10 cellular contexts compared by ENCODE assay signal in the genomic region with DNA sequence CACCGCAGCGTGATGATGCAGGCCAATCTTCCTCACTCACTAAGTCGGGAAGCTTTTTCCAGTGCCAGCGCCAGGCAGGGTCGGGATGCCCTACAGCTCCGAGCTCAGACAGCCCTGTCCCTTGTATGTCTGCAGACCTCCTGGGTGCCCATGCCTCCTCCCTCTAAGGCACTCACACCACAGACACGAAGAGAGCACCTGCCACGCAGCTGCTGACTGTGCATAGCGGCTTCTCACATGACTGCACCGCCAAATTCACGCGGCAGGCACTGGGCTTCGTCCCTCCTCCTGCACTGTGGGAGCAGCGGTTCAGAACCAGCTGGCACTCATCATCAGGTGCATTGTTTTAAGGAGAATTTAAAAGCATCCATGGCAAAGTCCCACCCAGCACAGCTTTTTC.
DNase-seq lines count a peak whose midpoint lies in the region; ATAC-seq and TF ChIP-seq lines count a peak whose summit lies in the region.
"Had no signal": no experiment of that assay in that cellular context is flagged by ENCODE, and none has a peak within 500 bp of the region (broad histone marks: within the 10 kb centered on the region; RNA-seq: fewer than 3 reads in every experiment).

No MANE protein-coding gene starts in this region.

- no peaks in the 10 kb centered on the region for H3K79me2 ChIP-seq in PC-9 (ENCODE audit: low read depth)

- no peaks in the 10 kb centered on the region for H3K36me3 ChIP-seq in gastroesophageal sphincter
- no peaks in the 10 kb centered on the region for H3K36me3 ChIP-seq in PC-9 (ENCODE audit: low read depth)

- H3K9me3 ChIP-seq in gastroesophageal sphincter (no peaks in the 10 kb centered on the region), PC-9 (ENCODE audit: insufficient read depth, low read depth) (no peaks in the 10 kb centered on the region)

- WGBS in gastroesophageal sphincter (ENCODE audit: low coverage in 1 of 2), 2 donors, result 0 to 35% methylated on average over 2 to 7 of the region's 14 CpGs

- H3K4me3 ChIP-seq in gastroesophageal sphincter (no peak overlapping the region), PC-9 (no peak overlapping the region)

- DNase-seq in NCI-H82 (lab: John Stamatoyannopoulos, UW) (peak; percentile 38), NCI-H82 treated with DMSO at 0.1 percent for 48 hours (lab: John Stamatoyannopoulos, UW; ENCODE audit: unreplicated experiment) (no peak), NCI-H345 (lab: John Stamatoyannopoulos, UW) (peak; percentile 68), type B pancreatic cell (ENCODE audit: extremely low spot score, unreplicated experiment) (no peak), PC-9 (no peak)
- DNase-seq in stimulated activated CD4-positive, alpha-beta T cell treated with anti-CD3 and anti-CD28 coated beads, Interleukin-4, amount 100 ng/mL, for 4 hours, result no peak
- DNase-seq: EL had no signal

- TF ChIP-seq CTCF in gastroesophageal sphincter (IDR thresholded peaks at IDR 0.05) (no peak), type B pancreatic cell (conservative IDR thresholded peaks at IDR 0.05) (no peak), PC-9 (conservative IDR thresholded peaks at IDR 0.05) (no peak)

- H3K27me3 ChIP-seq in gastroesophageal sphincter (peaks cover 5% of the 10 kb centered on the region), PC-9 (ENCODE audit: insufficient read depth, low read depth) (no peaks in the 10 kb centered on the region)

- H3K4me3 Mint-ChIP-seq in type B pancreatic cell, result no peak overlapping the region
- H3K4me3 Mint-ChIP-seq: activated naive CD8-positive, alpha-beta T cell treated with anti-CD3 and anti-CD28 coated beads, Interleukin-2, amount 50 U/mL, for 24 hours had no signal

- H3K27ac ChIP-seq in gastroesophageal sphincter, result peak overlapping the region in 2 of 4 donors; percentile 48 to 54
- no peak overlapping the region for H3K27ac ChIP-seq in PC-9

- no peak for TF ChIP-seq POLR2A in gastroesophageal sphincter (IDR thresholded peaks at IDR 0.05)

- H4K20me1 ChIP-seq in PC-9 (ENCODE audit: insufficient read depth), result peaks cover 22% of the 10 kb centered on the region

- no peak overlapping the region for H3K4me2 ChIP-seq in PC-9

- no TSS peak for BruUV-seq in PC-9 (replicated peaks; lab: Mats Ljungman, UMichigan)

- H3K4me1 Mint-ChIP-seq in type B pancreatic cell (ENCODE audit: unreplicated experiment), result peaks cover 37% of the 10 kb centered on the region

- intact Hi-C loops in PC-9 (cut with micrococcal nuclease; ENCODE audit: unreplicated experiment), result loop anchor here (5.0 kb wide), 2 partner anchors 260 to 335 kb away; no protein-coding TSS in a partner anchor

- TF ChIP-seq EP300 in gastroesophageal sphincter (IDR thresholded peaks at IDR 0.05), result no peak

- H2AFZ ChIP-seq in PC-9, result no peak overlapping the region

- peaks cover 11% of the 10 kb centered on the region for H3K27me3 Mint-ChIP-seq in type B pancreatic cell

- CTCF ChIA-PET in PC-9 (lab: Charles Lee), result interaction anchor here (0.6 kb wide), 1 partner anchor 606 kb away, joined by 3 read pairs; no protein-coding TSS in a partner anchor

- ATAC-seq in gastroesophageal sphincter (peak; percentile 36), HG03025 (IDR thresholded peaks at IDR 0.05; ENCODE audit: low FRiP score, unreplicated experiment) (no peak)

- no peaks in the 10 kb centered on the region for H3K9me2 ChIP-seq in PC-9 (ENCODE audit: insufficient read depth)

- H3K9me3 Mint-ChIP-seq in type B pancreatic cell, result no peaks in the 10 kb centered on the region
- H3K9me3 Mint-ChIP-seq: activated naive CD8-positive, alpha-beta T cell treated with anti-CD3 and anti-CD28 coated beads, Interleukin-2, amount 50 U/mL, for 24 hours had no signal

- H3K27ac Mint-ChIP-seq in type B pancreatic cell, result peak overlapping the region; percentile 31
- H3K27ac Mint-ChIP-seq: activated naive CD8-positive, alpha-beta T cell treated with anti-CD3 and anti-CD28 coated beads, Interleukin-2, amount 50 U/mL, for 24 hours had no signal

- H3F3A ChIP-seq in PC-9 (ENCODE audit: insufficient read depth, low read depth), result peaks cover 14% of the 10 kb centered on the region; the same call in 1 of the 2 replicates

- H3K4me1 ChIP-seq in gastroesophageal sphincter (peaks cover 0 to 43% (median 13%) of the 10 kb centered on the region in 3 donors), PC-9 (replicated peaks; ENCODE audit: insufficient read depth) (no peaks in the 10 kb centered on the region)

- POLR2A ChIA-PET in PC-9 (lab: Charles Lee; ENCODE audit: unreplicated experiment), result no interaction called here

- H3K36me3 Mint-ChIP-seq in type B pancreatic cell, result peaks cover 3% of the 10 kb centered on the region

Comparison
In these comparisons a context has a peak if more than half of its experiments do, and no peak if none do; other contexts are left out.
1. DNase-seq: peak in NCI-H82 (single experiment) and NCI-H345 (single experiment); none in NCI-H82 treated with DMSO at 0.1 percent for 48 hours (single experiment), type B pancreatic cell (single experiment), stimulated activated CD4-positive, alpha-beta T cell treated with anti-CD3 and anti-CD28 coated beads, Interleukin-4, amount 100 ng/mL, for 4 hours (0 of 2) and PC-9 (0 of 2).